In the genomic region with DNA sequence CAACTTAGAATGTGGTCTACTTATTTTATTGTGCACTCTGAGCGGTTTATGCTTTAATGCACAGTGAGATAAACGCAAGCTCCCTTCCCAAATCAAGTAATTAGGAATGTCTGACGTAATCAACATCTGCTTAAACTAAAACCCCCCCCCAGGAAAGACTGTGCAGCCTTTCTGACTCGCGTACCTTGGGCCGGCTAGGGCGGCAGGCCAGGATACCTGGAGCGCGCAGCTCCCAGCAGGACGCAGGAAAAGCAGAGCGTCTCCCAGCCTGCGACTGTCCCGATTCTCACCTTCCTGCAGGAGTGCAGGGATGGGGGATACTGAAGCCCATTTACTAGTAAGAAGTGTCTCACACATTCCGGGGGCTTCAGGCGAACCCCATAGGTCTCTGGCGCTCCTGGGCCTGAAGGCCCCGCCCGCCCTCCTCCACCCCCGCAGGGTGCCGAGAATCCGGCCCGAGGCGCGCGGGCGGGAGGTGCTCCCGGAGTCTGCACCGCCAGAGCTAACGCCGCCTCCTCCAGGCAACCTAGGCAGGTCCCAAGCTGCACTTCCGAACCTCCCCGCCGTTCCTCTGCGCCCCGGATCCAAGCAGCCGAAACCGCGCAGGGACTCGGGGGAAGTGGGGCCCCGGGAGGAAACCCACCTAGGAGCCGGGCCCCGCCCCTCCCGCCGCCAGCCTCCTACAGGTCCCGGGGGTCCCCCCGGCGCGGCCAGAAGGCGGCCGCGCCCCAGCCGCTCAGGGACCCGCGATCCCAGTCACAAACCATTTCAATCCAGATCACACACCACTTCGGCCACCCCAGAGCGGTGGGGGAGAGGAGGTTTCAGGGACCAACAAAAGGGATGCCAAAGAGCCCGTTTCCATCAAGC, we compare ENCODE assay signal across 8 cellular contexts. TPM values are rescaled to one million over a fixed set of nuclear protein-coding genes. Genes with fewer than 3 reads are reported as not detected.
DNase-seq lines count a peak whose midpoint lies in the region; ATAC-seq, FAIRE-seq and TF ChIP-seq lines count a peak whose summit lies in the region.

No MANE protein-coding gene starts in this region.

- DNase-seq in BE2C (peak; percentile 77), HPDE6-E6E7 (ENCODE audit: extremely low spot score) (peak; percentile 40), foreskin keratinocyte (peak; percentile 57 to 69), pancreas (peak; percentile 33 to 77 (median 53)), AML-193 (lab: John Stamatoyannopoulos, UW) (no peak)
- peak; percentile 39 for DNase-seq in activated CD8-positive, alpha-beta T cell treated with anti-CD3 and anti-CD28 coated beads, Interleukin-2, amount 10 ng/mL, durations not matched to agents 7 days and 5 days

- no peak overlapping the region for H3K27ac Mint-ChIP-seq in activated CD8-positive, alpha-beta T cell treated with anti-CD3 and anti-CD28 coated beads, Interleukin-2, amount 10 ng/mL, durations not matched to agents 7 days and 5 days

- peaks cover 62% of the 10 kb centered on the region for H3K27me3 Mint-ChIP-seq in activated CD8-positive, alpha-beta T cell treated with anti-CD3 and anti-CD28 coated beads, Interleukin-2, amount 10 ng/mL, durations not matched to agents 7 days and 5 days (ENCODE audit: low read depth)

- CTCF ChIA-PET in activated CD8-positive, alpha-beta T cell treated with anti-CD3 and anti-CD28 coated beads, Interleukin-2, amount 10 ng/mL, durations not matched to agents 7 days and 5 days (lab: Charles Lee), result interaction anchor here (0.7 kb wide), 1 partner anchor 43 kb away, joined by 3 read pairs; no protein-coding TSS in a partner anchor

- H3K4me1 Mint-ChIP-seq in activated CD8-positive, alpha-beta T cell treated with anti-CD3 and anti-CD28 coated beads, Interleukin-2, amount 10 ng/mL, durations not matched to agents 7 days and 5 days (ENCODE audit: low read depth), result peaks cover 7% of the 10 kb centered on the region

- H3K27me3 ChIP-seq in BE2C, result no peaks in the 10 kb centered on the region
- peaks cover 79% of the 10 kb centered on the region for H3K27me3 ChIP-seq in foreskin keratinocyte
- peaks cover 0 to 10% (median 3%) of the 10 kb centered on the region in 4 donors for H3K27me3 ChIP-seq in pancreas

- ATAC-seq in activated CD8-positive, alpha-beta T cell treated with anti-CD3 and anti-CD28 coated beads, Interleukin-2, amount 10 ng/mL, durations not matched to agents 7 days and 5 days, result peak; percentile 52
- ATAC-seq in foreskin keratinocyte (peak; percentile 88), pancreas (peak; percentile 66 to 80 (median 78)), GM18870 (IDR thresholded peaks at IDR 0.05; ENCODE audit: unreplicated experiment) (no peak), HG03097 (IDR thresholded peaks at IDR 0.05; ENCODE audit: low FRiP score, unreplicated experiment) (no peak)

- intact Hi-C loops in pancreas (cut with DNase I), result no loop called here

- 3% methylated on average over 49 to 57 of the region's 57 CpGs for WGBS in pancreas, 2 donors

- H3K27ac ChIP-seq in foreskin keratinocyte (no peak overlapping the region), pancreas (peak overlapping the region in 2 of 4 donors; percentile 4 to 21)

- FAIRE-seq in pancreas (lab: Jason Lieb, UNC), result no peak

- H3K9me3 ChIP-seq in BE2C, result no peaks in the 10 kb centered on the region
- no peaks in the 10 kb centered on the region for H3K9me3 ChIP-seq in pancreas

- H3K4me3 Mint-ChIP-seq in activated CD8-positive, alpha-beta T cell treated with anti-CD3 and anti-CD28 coated beads, Interleukin-2, amount 10 ng/mL, durations not matched to agents 7 days and 5 days, result no peak overlapping the region

- no peaks in the 10 kb centered on the region for H3K36me3 ChIP-seq in BE2C
- H3K36me3 ChIP-seq in pancreas, result no peaks in the 10 kb centered on the region

- no peaks in the 10 kb centered on the region for H3K9me3 Mint-ChIP-seq in activated CD8-positive, alpha-beta T cell treated with anti-CD3 and anti-CD28 coated beads, Interleukin-2, amount 10 ng/mL, durations not matched to agents 7 days and 5 days (ENCODE audit: insufficient read depth)

- peak overlapping the region; percentile 81 for H3K4me3 ChIP-seq in BE2C (ENCODE audit: low read depth, low read length)
- peak overlapping the region; percentile 21 to 48 (median 31) for H3K4me3 ChIP-seq in pancreas

- POLR2A ChIA-PET in activated CD8-positive, alpha-beta T cell treated with anti-CD3 and anti-CD28 coated beads, Interleukin-2, amount 10 ng/mL, durations not matched to agents 7 days and 5 days (lab: Charles Lee), result no interaction called here

- H3K36me3 Mint-ChIP-seq in activated CD8-positive, alpha-beta T cell treated with anti-CD3 and anti-CD28 coated beads, Interleukin-2, amount 10 ng/mL, durations not matched to agents 7 days and 5 days (ENCODE audit: low read depth), result peaks cover 2% of the 10 kb centered on the region

- TF ChIP-seq CTCF in BE2C (IDR thresholded peaks at IDR 0.05; ENCODE audit: low read depth, low read length) (no peak; the same call in 1 of the 2 replicates), foreskin keratinocyte (conservative IDR thresholded peaks at IDR 0.05) (peak; percentile 41), pancreas (IDR thresholded peaks at IDR 0.05) (peak in 2 of 4 donors; percentile 27 to 38)

- H3K4me1 ChIP-seq in BE2C (peaks cover 27% of the 10 kb centered on the region), foreskin keratinocyte (peaks cover 7% of the 10 kb centered on the region), pancreas (peaks cover 0 to 16% (median 3%) of the 10 kb centered on the region in 3 donors)

RNA-seq across cellular contexts. Expression of a gene that starts 1.4 kb away (rescaled TPM):
- 51.1 TPM for polyA plus RNA-seq in BE2C (2012; ENCODE audit: insufficient read depth, insufficient read length, low read depth)
- total RNA-seq in activated CD8-positive, alpha-beta T cell treated with anti-CD3 and anti-CD28 coated beads, Interleukin-2, amount 10 ng/mL, durations not matched to agents 7 days and 5 days, result under 1 TPM; 0.05 TPM
- total RNA-seq in foreskin keratinocyte, result 1.2 and 2.0 TPM in 2 replicates
- 0.94 and 1.3 TPM in 2 replicates for polyA plus RNA-seq in foreskin keratinocyte
- 1 to 10 TPM in 4 of 6 donors, under 1 TPM in 2; 0.67 to 6.3 (median 1.3) TPM for total RNA-seq in pancreas
- 1 to 10 TPM in 1 of 2 donors, under 1 TPM in 1; 0.91 to 1.2 TPM for polyA plus RNA-seq in pancreas

Comparison
In these comparisons a context has a peak if more than half of its experiments do, and no peak if none do; other contexts are left out.
1. DNase-seq: peak in BE2C (single experiment), HPDE6-E6E7 (single experiment), activated CD8-positive, alpha-beta T cell treated with anti-CD3 and anti-CD28 coated beads, Interleukin-2, amount 10 ng/mL, durations not matched to agents 7 days and 5 days (single experiment), foreskin keratinocyte (2 of 2) and pancreas (6 of 6); none in AML-193 (0 of 2).
2. ATAC-seq: peak in activated CD8-positive, alpha-beta T cell treated with anti-CD3 and anti-CD28 coated beads, Interleukin-2, amount 10 ng/mL, durations not matched to agents 7 days and 5 days (single experiment), foreskin keratinocyte (single experiment) and pancreas (4 of 4); none in GM18870 (single experiment) and HG03097 (single experiment).